ENCODE assay signal across 11 cellular contexts in the genomic region with DNA sequence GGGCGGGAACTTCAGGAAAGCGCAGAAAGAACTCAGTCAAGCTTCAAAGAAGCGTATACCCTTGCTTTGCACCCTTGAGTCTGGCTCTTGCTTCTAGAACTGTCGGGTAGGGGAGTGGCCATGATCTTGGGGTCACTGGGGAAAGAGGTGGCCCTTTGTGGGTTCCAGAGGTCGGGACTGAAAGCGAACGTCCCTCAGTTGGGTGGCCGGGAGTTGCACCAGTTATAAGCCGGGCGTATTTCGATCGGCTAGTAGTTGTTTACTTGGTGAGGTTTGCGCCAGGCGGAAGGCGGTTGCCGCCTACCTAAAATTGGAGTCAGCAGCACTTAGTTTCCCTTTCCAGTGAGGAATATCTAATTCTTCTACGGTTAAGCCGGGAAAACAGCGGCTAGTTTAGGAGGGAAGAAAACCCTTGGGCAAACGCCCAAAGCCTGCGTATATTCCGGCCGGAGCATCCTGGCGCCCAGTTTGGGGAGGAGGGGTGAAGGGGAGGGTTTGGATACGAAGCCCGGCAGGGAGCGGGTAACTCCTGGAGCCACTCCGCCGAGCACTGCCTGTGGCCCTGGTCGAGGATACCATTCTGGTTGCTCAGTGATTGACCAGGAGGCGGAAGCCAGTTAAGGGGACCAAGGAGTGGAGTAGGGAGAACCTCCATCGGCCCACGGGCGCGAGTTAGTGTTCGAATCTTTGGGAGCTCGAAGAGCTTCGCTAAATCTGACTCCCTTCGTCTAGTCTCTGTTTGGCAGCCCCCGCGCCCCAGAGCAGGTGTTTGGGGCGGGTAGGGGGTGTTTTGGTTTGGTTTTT. TPM values are rescaled to one million over a fixed set of nuclear protein-coding genes. Genes with fewer than 3 reads are reported as not detected.
DNase-seq lines count a peak whose midpoint lies in the region; ATAC-seq and TF ChIP-seq lines count a peak whose summit lies in the region.
"Had no signal": no experiment of that assay in that cellular context is flagged by ENCODE, and none has a peak within 500 bp of the region (broad histone marks: within the 10 kb centered on the region; RNA-seq: fewer than 3 reads in every experiment).

No MANE protein-coding gene starts in this region.

- peaks cover 100% of the 10 kb centered on the region for H3K27me3 Mint-ChIP-seq in activated naive CD4-positive, alpha-beta T cell treated with anti-CD3 and anti-CD28 coated beads, Interleukin-2, amount 10 ng/mL, durations not matched to agents 7 days and 5 days
- H3K27me3 Mint-ChIP-seq in activated naive CD8-positive, alpha-beta T cell treated with anti-CD3 and anti-CD28 coated beads, Interleukin-2, amount 10 ng/mL, durations not matched to agents 7 days and 5 days: peaks cover 87% of the 10 kb centered on the region

- peaks cover 5% of the 10 kb centered on the region for H3K36me3 Mint-ChIP-seq in activated naive CD4-positive, alpha-beta T cell treated with anti-CD3 and anti-CD28 coated beads, Interleukin-2, amount 10 ng/mL, durations not matched to agents 7 days and 5 days
- H3K36me3 Mint-ChIP-seq in activated naive CD8-positive, alpha-beta T cell treated with anti-CD3 and anti-CD28 coated beads, Interleukin-2, amount 10 ng/mL, durations not matched to agents 7 days and 5 days: no peaks in the 10 kb centered on the region

- TF ChIP-seq POLR2A in vagina (IDR thresholded peaks at IDR 0.05): peak in 1 of 2 donors; percentile 42

- H3K9me3 ChIP-seq in vagina: no peaks in the 10 kb centered on the region

- H3K4me1 ChIP-seq in vagina: peaks cover 45% of the 10 kb centered on the region

- POLR2A ChIA-PET in activated naive CD8-positive, alpha-beta T cell treated with anti-CD3 and anti-CD28 coated beads, Interleukin-2, amount 10 ng/mL, durations not matched to agents 7 days and 5 days (lab: Charles Lee): no interaction called here

- H3K27me3 ChIP-seq in kidney epithelial cell (ENCODE audit: control insufficient read depth, insufficient read depth, low read length) (peaks cover 87% of the 10 kb centered on the region), vagina (no peaks in the 10 kb centered on the region)

- H3K36me3 ChIP-seq in kidney epithelial cell (ENCODE audit: control insufficient read depth, insufficient read depth, low read length): no peaks in the 10 kb centered on the region
- H3K36me3 ChIP-seq in vagina: no peaks in the 10 kb centered on the region

- intact Hi-C loops in vagina (cut with DNase I) (loop anchor here (10.0 kb wide), 1 partner anchor 111 kb away; no protein-coding TSS in a partner anchor), posterior vena cava (cut with DNase I) (no loop called here)

- H3K4me1 Mint-ChIP-seq in activated naive CD4-positive, alpha-beta T cell treated with anti-CD3 and anti-CD28 coated beads, Interleukin-2, amount 10 ng/mL, durations not matched to agents 7 days and 5 days: peaks cover 17% of the 10 kb centered on the region
- peaks cover 24% of the 10 kb centered on the region for H3K4me1 Mint-ChIP-seq in activated naive CD8-positive, alpha-beta T cell treated with anti-CD3 and anti-CD28 coated beads, Interleukin-2, amount 10 ng/mL, durations not matched to agents 7 days and 5 days

- no peaks in the 10 kb centered on the region for H3K9me3 Mint-ChIP-seq in activated naive CD4-positive, alpha-beta T cell treated with anti-CD3 and anti-CD28 coated beads, Interleukin-2, amount 10 ng/mL, durations not matched to agents 7 days and 5 days
- H3K9me3 Mint-ChIP-seq in activated naive CD8-positive, alpha-beta T cell treated with anti-CD3 and anti-CD28 coated beads, Interleukin-2, amount 10 ng/mL, durations not matched to agents 7 days and 5 days: no peaks in the 10 kb centered on the region

- CTCF ChIA-PET in activated naive CD4-positive, alpha-beta T cell treated with anti-CD3 and anti-CD28 coated beads, Interleukin-2, amount 10 ng/mL, durations not matched to agents 7 days and 5 days (lab: Charles Lee): no interaction called here

- TF ChIP-seq CTCF in kidney epithelial cell (IDR thresholded peaks at IDR 0.05; ENCODE audit: insufficient read depth, low read length, poor library complexity, severe bottlenecking): no peak
- no peak for TF ChIP-seq CTCF in vagina (IDR thresholded peaks at IDR 0.05)

- no peak for DNase-seq in activated naive CD4-positive, alpha-beta T cell treated with anti-CD3 and anti-CD28 coated beads, Interleukin-2, amount 10 ng/mL, durations not matched to agents 7 days and 5 days
- no peak for DNase-seq in activated naive CD4-positive, alpha-beta T cell treated with anti-CD3 and anti-CD28 coated beads, Interleukin-2, amount 50 U/mL, for 16 hours
- DNase-seq in activated naive CD8-positive, alpha-beta T cell treated with anti-CD3 and anti-CD28 coated beads, Interleukin-2, amount 10 ng/mL, durations not matched to agents 7 days and 5 days: no peak
- DNase-seq in kidney epithelial cell (ENCODE audit: low read depth) (no peak), vagina (ENCODE audit: extremely low spot score in 2 of 2) (peak in 1 of 2 donors; percentile 88), NCI-H82 treated with DMSO at 0.1 percent for 48 hours (lab: John Stamatoyannopoulos, UW; ENCODE audit: unreplicated experiment) (no peak), posterior vena cava (ENCODE audit: low spot score) (no peak)
- DNase-seq: Calu3, NCI-H510A treated with DMSO at 0.1 percent for 48 hours, nucleus accumbens had no signal

- peak overlapping the region; percentile 68 for H3K27ac Mint-ChIP-seq in activated naive CD4-positive, alpha-beta T cell treated with anti-CD3 and anti-CD28 coated beads, Interleukin-2, amount 10 ng/mL, durations not matched to agents 7 days and 5 days
- H3K27ac Mint-ChIP-seq in activated naive CD8-positive, alpha-beta T cell treated with anti-CD3 and anti-CD28 coated beads, Interleukin-2, amount 10 ng/mL, durations not matched to agents 7 days and 5 days: peak overlapping the region; percentile 54

- peak overlapping the region; percentile 60 for H3K4me3 ChIP-seq in kidney epithelial cell (ENCODE audit: low read depth, low read length)
- H3K4me3 ChIP-seq in vagina: peak overlapping the region; percentile 47 to 83

- peak overlapping the region; percentile 89 for H3K27ac ChIP-seq in vagina

- no peak overlapping the region for H3K4me3 Mint-ChIP-seq in activated naive CD4-positive, alpha-beta T cell treated with anti-CD3 and anti-CD28 coated beads, Interleukin-2, amount 10 ng/mL, durations not matched to agents 7 days and 5 days
- peak overlapping the region; percentile 40 for H3K4me3 Mint-ChIP-seq in activated naive CD8-positive, alpha-beta T cell treated with anti-CD3 and anti-CD28 coated beads, Interleukin-2, amount 10 ng/mL, durations not matched to agents 7 days and 5 days

- no peak for ATAC-seq in activated naive CD8-positive, alpha-beta T cell treated with anti-CD3 and anti-CD28 coated beads, Interleukin-2, amount 10 ng/mL, durations not matched to agents 7 days and 5 days (ENCODE audit: low read depth)
- ATAC-seq in GM19463 (IDR thresholded peaks at IDR 0.05; ENCODE audit: unreplicated experiment): no peak

RNA-seq across cellular contexts. Expression of a gene that starts 0.8 kb away (rescaled TPM):
- total RNA-seq in activated naive CD8-positive, alpha-beta T cell treated with anti-CD3 and anti-CD28 coated beads, Interleukin-2, amount 10 ng/mL, durations not matched to agents 7 days and 5 days: not detected
- total RNA-seq in kidney epithelial cell (8.5 and 12.3 TPM in 2 replicates), vagina (32.7 TPM), posterior vena cava (1 to 10 TPM; 1.4 to 3.4 TPM)
- total RNA-seq: Calu3 had no signal
